ENCODE assay signal across 9 cellular contexts in genomic region chr5:135944967-135945560, GRCh38. TPM values are rescaled to one million over a fixed set of nuclear protein-coding genes. Genes with fewer than 3 reads are reported as not detected.
DNase-seq lines count a peak whose midpoint lies in the region; ATAC-seq, FAIRE-seq and TF ChIP-seq lines count a peak whose summit lies in the region.
"Had no signal": no experiment of that assay in that cellular context is flagged by ENCODE, and none has a peak within 500 bp of the region (broad histone marks: within the 10 kb centered on the region; RNA-seq: fewer than 3 reads in every experiment).

No MANE protein-coding gene starts in this region.

- H4K20me1 ChIP-seq in GM23248 (ENCODE audit: insufficient read depth) = no peaks in the 10 kb centered on the region

- no peak overlapping the region for H4K91ac ChIP-seq in trophoblast cell (ENCODE audit: low read depth, low read length)

- no peak overlapping the region for H2BK5ac ChIP-seq in trophoblast cell (ENCODE audit: low read depth, low read length, poor library complexity)

- no peaks in the 10 kb centered on the region for H3K36me3 Mint-ChIP-seq in WTC11

- H3K9me3 ChIP-seq in GM23248 (ENCODE audit: low read depth) (no peaks in the 10 kb centered on the region), trophoblast cell (ENCODE audit: insufficient read depth, low read depth, low read length) (no peaks in the 10 kb centered on the region)

- peaks cover 5% of the 10 kb centered on the region for H3K4me1 Mint-ChIP-seq in WTC11

- H3K27me3 ChIP-seq in GM23248 (replicated peaks; ENCODE audit: insufficient read depth) (no peaks in the 10 kb centered on the region), trophoblast cell (ENCODE audit: insufficient read depth, low read length) (no peaks in the 10 kb centered on the region)

- DNase-seq in COLO668 (lab: John Stamatoyannopoulos, UW; ENCODE audit: unreplicated experiment) (peak; percentile 44), GM23248 (peak; percentile 88), NCI-H2196 (lab: John Stamatoyannopoulos, UW; ENCODE audit: unreplicated experiment) (peak; percentile 85), WTC11 (ENCODE audit: low spot score) (peak; percentile 37), frontal cortex (ENCODE audit: low spot score in 2 of 2) (peak in 1 of 2 donors; percentile 36), trophoblast cell (peak; percentile 65 to 88), cerebellar nuclear complex (lab: John Stamatoyannopoulos, UW) (no peak)

- peak; percentile 58 for ATAC-seq in WTC11
- no peak for ATAC-seq in HG02763 (IDR thresholded peaks at IDR 0.05; ENCODE audit: unreplicated experiment)

- no peaks in the 10 kb centered on the region for H3K36me3 ChIP-seq in GM23248 (ENCODE audit: low read depth)
- H3K36me3 ChIP-seq in trophoblast cell (ENCODE audit: control insufficient read depth in 1 of 2, insufficient read depth in 2 of 2, low read length in 2 of 2) = no peaks in the 10 kb centered on the region

- H2AK5ac ChIP-seq in trophoblast cell (ENCODE audit: low read length) = no peak overlapping the region

- H3K79me2 ChIP-seq in GM23248 (ENCODE audit: insufficient read depth) (no peaks in the 10 kb centered on the region), trophoblast cell (ENCODE audit: control insufficient read depth, insufficient read depth, low read length, poor library complexity) (no peaks in the 10 kb centered on the region)

- 0% methylated on average over 3 of the region's 3 CpGs for WGBS in GM23248 (ENCODE audit: low coverage in 1 of 2, low lambda C conversion rate in 2 of 2, missing lambda C conversion rate in 2 of 2), 2 experiments
- WGBS in trophoblast cell (ENCODE audit: extremely low coverage, insufficient coverage, insufficient read length) = no CpG with 5 or more reads among the region's 3 CpGs

- no peaks in the 10 kb centered on the region for H3K9me2 ChIP-seq in GM23248 (ENCODE audit: insufficient read depth)

- TF ChIP-seq CTCF in WTC11 (IDR thresholded peaks at IDR 0.05) = peak; percentile 74

- H3K4me3 ChIP-seq in GM23248 (no peak overlapping the region), trophoblast cell (ENCODE audit: low read depth, low read length) (no peak overlapping the region)

- H3K79me1 ChIP-seq in trophoblast cell (ENCODE audit: low read length) = no peaks in the 10 kb centered on the region

- H4K8ac ChIP-seq in trophoblast cell (ENCODE audit: low read depth, low read length) = no peak overlapping the region

- H2BK12ac ChIP-seq in trophoblast cell (ENCODE audit: low read length) = no peak overlapping the region

- H3K9me3 Mint-ChIP-seq in WTC11 = no peaks in the 10 kb centered on the region

- CTCF ChIA-PET in WTC11 (lab: Charles Lee) = interaction anchor here (0.7 to 1.9 kb wide), 10 partner anchors 11 to 282 kb away, joined by 3 to 7 read pairs (median 4); no protein-coding TSS in a partner anchor

- no peak overlapping the region for H2BK120ac ChIP-seq in trophoblast cell (ENCODE audit: insufficient read depth, low read length, poor library complexity)

- peak overlapping the region; percentile 13; the same call in 1 of the 2 replicates for H3K27ac ChIP-seq in GM23248
- no peak overlapping the region for H3K27ac ChIP-seq in trophoblast cell (ENCODE audit: low read depth, low read length)

- H3K9ac ChIP-seq in GM23248 (0 out of 2 replicates have a peak overlapping the region, but pooled peaks have one; percentile 20), trophoblast cell (ENCODE audit: low read length) (no peak overlapping the region)

- H3K18ac ChIP-seq in trophoblast cell (ENCODE audit: low read length) = no peak overlapping the region

- H3K14ac ChIP-seq in trophoblast cell (ENCODE audit: low read length) = no peak overlapping the region

- no peak overlapping the region for H3K4me2 ChIP-seq in GM23248 (ENCODE audit: unreplicated experiment)
- H3K4me2 ChIP-seq in trophoblast cell (ENCODE audit: low read length) = no peak overlapping the region

- POLR2A ChIA-PET in WTC11 (lab: Charles Lee) = no interaction called here

- no peak overlapping the region for H3K27ac Mint-ChIP-seq in WTC11

- FAIRE-seq in frontal cortex (lab: Jason Lieb, UNC) = peak; percentile 95

- no peak overlapping the region for H4K12ac ChIP-seq in trophoblast cell (ENCODE audit: low read depth, low read length)

- no peaks in the 10 kb centered on the region for H3K27me3 Mint-ChIP-seq in WTC11 (ENCODE audit: low read depth)

- H3K4ac ChIP-seq in trophoblast cell (ENCODE audit: low read depth, low read length) = no peak overlapping the region

- H3K4me1 ChIP-seq in GM23248 (ENCODE audit: insufficient read depth) = peaks cover 12% of the 10 kb centered on the region; the same call in 1 of the 2 replicates
- H3K4me1 ChIP-seq in trophoblast cell (ENCODE audit: control insufficient read depth in 1 of 2, insufficient read depth in 2 of 2, low read length in 2 of 2) = no peaks in the 10 kb centered on the region

- no peak overlapping the region for H3K4me3 Mint-ChIP-seq in WTC11

- in situ Hi-C loops in GM23248 (cut with MboI) = no loop called here

- H2AFZ ChIP-seq in GM23248 (no peak overlapping the region), trophoblast cell (ENCODE audit: insufficient read depth, low read length, poor library complexity) (no peak overlapping the region)

- H3K23ac ChIP-seq in trophoblast cell (ENCODE audit: low read length) = no peak overlapping the region

- peaks cover 10% of the 10 kb centered on the region; the same call in 1 of the 2 replicates for H3F3A ChIP-seq in GM23248 (ENCODE audit: insufficient read depth)

TF ChIP-seq in WTC11, 78 proteins besides CTCF, POLR2A, EP300 and RAD21:
- TF ChIP-seq ZNF263 (CRISPR knock-in tag; IDR thresholded peaks at IDR 0.05; ENCODE audit: low read depth) = no peak
- no peak for TF ChIP-seq NFE2L1 (CRISPR knock-in tag; IDR thresholded peaks at IDR 0.05)
- TF ChIP-seq ELF4 (CRISPR knock-in tag; IDR thresholded peaks at IDR 0.05; ENCODE audit: low read depth) = no peak
- TF ChIP-seq PRDM15 (CRISPR knock-in tag; IDR thresholded peaks at IDR 0.05) = no peak
- TF ChIP-seq ATF3 (CRISPR knock-in tag; conservative IDR thresholded peaks at IDR 0.05) = no peak
- TF ChIP-seq ERG (CRISPR knock-in tag; IDR thresholded peaks at IDR 0.05) = no peak

RNA-seq across cellular contexts. Expression of gene LECT2, which starts 9.7 kb away (rescaled TPM):
- total RNA-seq in GM23248 (2014; rRNA removed; shearing (Covaris generic)) = 0.32 TPM in 1 of 2 replicates, not detected in the other
- polyA plus RNA-seq in GM23248 (2016; fragmentation: Nextera tagmentation; extraction: Ambion mirVana) = 0.41 and 0.51 TPM in 2 replicates
- total RNA-seq in WTC11 (2021) = not detected in 3 replicates
- total RNA-seq in frontal cortex = not detected
- 0.05 TPM in 1 of 2 replicates, not detected in the other for polyA plus RNA-seq in trophoblast cell (2013)
- total RNA-seq: T-helper 1 cell treated with Interleukin-12 subunit alpha and Interleukin-12 subunit beta and Interleukin-4 antibody, amounts not matched to agents 30 ng/mL and 1 ng/mL, for 36 hours had no signal

RNA-seq across cellular contexts. Expression of gene IL9, which starts 49.4 kb away (rescaled TPM):
- not detected in 2 replicates for total RNA-seq in GM23248 (2014; rRNA removed; shearing (Covaris generic))
- polyA plus RNA-seq in GM23248 (2016; fragmentation: Nextera tagmentation; extraction: Ambion mirVana) = not detected in 2 replicates
- total RNA-seq in WTC11 (2021) = not detected in 3 replicates
- total RNA-seq in frontal cortex = not detected
- not detected in 2 replicates for polyA plus RNA-seq in trophoblast cell (2013)

Comparison
In these comparisons a context has a peak if more than half of its experiments do, and no peak if none do; other contexts are left out.
1. DNase-seq: peak in COLO668 (single experiment), GM23248 (single experiment), NCI-H2196 (single experiment), WTC11 (single experiment) and trophoblast cell (2 of 2); none in cerebellar nuclear complex (0 of 2).